Comparison of ENCODE assay signal across 11 cellular contexts in genomic region chr4:5888222-5888701, GRCh38. TPM values are rescaled to one million over a fixed set of nuclear protein-coding genes. Genes with fewer than 3 reads are reported as not detected.
DNase-seq lines count a peak whose midpoint lies in the region; ATAC-seq, FAIRE-seq and TF ChIP-seq lines count a peak whose summit lies in the region.
"Had no signal": no experiment of that assay in that cellular context is flagged by ENCODE, and none has a peak within 500 bp of the region (broad histone marks: within the 10 kb centered on the region; RNA-seq: fewer than 3 reads in every experiment).

No MANE protein-coding gene starts in this region.

- CTCF ChIA-PET in A549 (lab: Yijun Ruan, JAX) = no interaction called here

- TF ChIP-seq EP300 in A549 (IDR thresholded peaks at IDR 0.05) = no peak

- H3K4me1 ChIP-seq in A549 = peaks cover 6% of the 10 kb centered on the region; the same call in 2 of the 3 replicates

- no peaks in the 10 kb centered on the region for H3K9me3 Mint-ChIP-seq in chondrocyte (ENCODE audit: low read depth)
- H3K9me3 Mint-ChIP-seq in naive thymus-derived CD8-positive, alpha-beta T cell = peaks cover 0 to 7% (median under 1%) of the 10 kb centered on the region in 9 donors

- peaks cover 46% of the 10 kb centered on the region for H3K4me1 Mint-ChIP-seq in chondrocyte (ENCODE audit: low read depth)
- peaks cover 0 to 30% (median 12%) of the 10 kb centered on the region in 4 donors for H3K4me1 Mint-ChIP-seq in naive thymus-derived CD8-positive, alpha-beta T cell

- DNase-seq in A549 (ENCODE audit: low read depth in 1 of 2, low spot score in 1 of 2) (no peak), NCI-H1417 treated with DMSO at 0.1 percent for 48 hours (lab: John Stamatoyannopoulos, UW) (peak; percentile 22), chondrocyte (ENCODE audit: low spot score) (no peak), myocyte (ENCODE audit: low read depth) (peak; percentile 26), inferior parietal cortex (ENCODE audit: extremely low spot score) (no peak)
- DNase-seq in naive thymus-derived CD8-positive, alpha-beta T cell = no peak
- DNase-seq: CD4-positive, CD25-positive, alpha-beta regulatory T cell had no signal

- TF ChIP-seq CTCF in A549 (IDR thresholded peaks at IDR 0.05) (no peak), chondrocyte (IDR thresholded peaks at IDR 0.05) (no peak)

- H3K27ac Mint-ChIP-seq in chondrocyte (ENCODE audit: unreplicated experiment) = no peak overlapping the region
- no peak overlapping the region for H3K27ac Mint-ChIP-seq in naive thymus-derived CD8-positive, alpha-beta T cell
- H3K27ac Mint-ChIP-seq: CD4-positive, CD25-positive, alpha-beta regulatory T cell had no signal

- H3K9me3 ChIP-seq in A549 = no peaks in the 10 kb centered on the region

- no peak for FAIRE-seq in A549 (lab: Jason Lieb, UNC)

- peaks cover 17% of the 10 kb centered on the region for H3K27me3 Mint-ChIP-seq in chondrocyte (ENCODE audit: low read depth)
- peaks cover 30 to 76% (median 57%) of the 10 kb centered on the region in 5 donors for H3K27me3 Mint-ChIP-seq in naive thymus-derived CD8-positive, alpha-beta T cell

- peak overlapping the region; percentile 49 for H3K4me3 ChIP-seq in A549

- H3K4me2 ChIP-seq in A549 = peak overlapping the region; percentile 94

- peak overlapping the region; percentile 13 to 73; a peak in 4 of 6 replicates for H3K27ac ChIP-seq in A549
- H3K27ac ChIP-seq: epithelial cell of prostate had no signal

- peak overlapping the region; percentile 61 for H3K4me3 Mint-ChIP-seq in chondrocyte (ENCODE audit: unreplicated experiment)
- H3K4me3 Mint-ChIP-seq in naive thymus-derived CD8-positive, alpha-beta T cell = no peak overlapping the region

- no peak for TF ChIP-seq POLR2A in A549 (IDR thresholded peaks at IDR 0.05; ENCODE audit: low read length)

- H3K36me3 Mint-ChIP-seq in chondrocyte (ENCODE audit: low read depth) = no peaks in the 10 kb centered on the region
- peaks cover 0 to 7% (median 4%) of the 10 kb centered on the region in 3 donors for H3K36me3 Mint-ChIP-seq in naive thymus-derived CD8-positive, alpha-beta T cell
- H3K36me3 Mint-ChIP-seq: CD4-positive, CD25-positive, alpha-beta regulatory T cell had no signal

- no CpG with 5 or more reads among the region's 59 CpGs for WGBS in A549 (ENCODE audit: missing lambda C conversion rate)

- no peak for TF ChIP-seq RAD21 in A549 (conservative IDR thresholded peaks at IDR 0.05 in 1 of 2, IDR thresholded peaks at IDR 0.05 in 1 of 2)

- POLR2A ChIA-PET in A549 (lab: Yijun Ruan, JAX) = no interaction called here
- POLR2A ChIA-PET in naive thymus-derived CD8-positive, alpha-beta T cell (lab: Charles Lee) = no interaction called here

- ATAC-seq in A549 = peak in 1 of 2 experiments; percentile 16; a peak in 2 of 6 replicates
- no peak for ATAC-seq in GM18907 (IDR thresholded peaks at IDR 0.05; ENCODE audit: unreplicated experiment)
- no peak for ATAC-seq in GM18873 (IDR thresholded peaks at IDR 0.05; ENCODE audit: low FRiP score, unreplicated experiment)
- ATAC-seq in naive thymus-derived CD8-positive, alpha-beta T cell = no peak

TF ChIP-seq in A549, 52 proteins besides CTCF, POLR2A, EP300 and RAD21:
- no peak for TF ChIP-seq SREBF2 (IDR thresholded peaks at IDR 0.05)
- no peak for TF ChIP-seq JUNB (IDR thresholded peaks at IDR 0.05)
- no peak for TF ChIP-seq BHLHE40 (IDR thresholded peaks at IDR 0.05; ENCODE audit: low read depth, low read length)
- TF ChIP-seq POLR2AphosphoS2 (conservative IDR thresholded peaks at IDR 0.05; ENCODE audit: low read length) = no peak
- TF ChIP-seq FOSL2 (IDR thresholded peaks at IDR 0.05) = no peak
- no peak for TF ChIP-seq FOSL2 (CRISPR knock-in tag; IDR thresholded peaks at IDR 0.05)
- TF ChIP-seq E2F6 (IDR thresholded peaks at IDR 0.05; ENCODE audit: borderline replicate concordance, low read depth) = no peak
- no peak for TF ChIP-seq MAZ (IDR thresholded peaks at IDR 0.05; ENCODE audit: borderline replicate concordance, low read depth, low read length)
- no peak for TF ChIP-seq PBX3 (IDR thresholded peaks at IDR 0.05)
- TF ChIP-seq RARB (CRISPR knock-in tag; IDR thresholded peaks at IDR 0.05) = no peak
- TF ChIP-seq HDAC2 (IDR thresholded peaks at IDR 0.05) = no peak
- no peak for TF ChIP-seq MYC (IDR thresholded peaks at IDR 0.05; ENCODE audit: borderline replicate concordance, low read length)
- no peak for TF ChIP-seq JUN (IDR thresholded peaks at IDR 0.05)

RNA-seq across cellular contexts. Expression of gene CRMP1, which starts 4.6 kb away (rescaled TPM):
- polyA plus RNA-seq in A549 (2011; rRNA removed) (0.74 and 1.1 TPM in 2 replicates), A549 (2017; fragmentation: RNase III; extraction: RNeasy Plus Mini Kit Qiagen cat#74134 plus additional on column Dnase treatment) (0.67 to 0.80 TPM (median 0.71 TPM) in 3 replicates)
- 0.59 and 0.74 TPM in 2 replicates for polyA plus RNA-seq in A549 (2012; cell fraction: cytosol; rRNA removed)
- polyA plus RNA-seq in A549 (2012; cell fraction: nucleus; rRNA removed) = 0.53 and 1.0 TPM in 2 replicates
- polyA minus RNA-seq in A549 (2011; rRNA and poly(A)+ RNA removed) = 0.99 and 1.2 TPM in 2 replicates
- total RNA-seq in chondrocyte (36.6 to 59.5 TPM (median 57.7 TPM) in 3 replicates), myocyte (23.2 and 23.6 TPM in 2 replicates)
- polyA plus RNA-seq in myocyte (2012) = 57.6 TPM
- total RNA-seq in naive thymus-derived CD8-positive, alpha-beta T cell = not detected
- polyA plus RNA-seq in naive thymus-derived CD8-positive, alpha-beta T cell = not detected
- total RNA-seq: CD4-positive, CD25-positive, alpha-beta regulatory T cell; M059J had no signal
- polyA plus RNA-seq: CD4-positive, CD25-positive, alpha-beta regulatory T cell had no signal

Comparison
In these comparisons a context has a peak if more than half of its experiments do, and no peak if none do; other contexts are left out.
1. DNase-seq: peak in NCI-H1417 treated with DMSO at 0.1 percent for 48 hours (single experiment) and myocyte (single experiment); none in A549 (0 of 2), chondrocyte (single experiment), naive thymus-derived CD8-positive, alpha-beta T cell (0 of 10) and inferior parietal cortex (single experiment).
2. RNA of gene CRMP1, which starts 4.6 kb away (total RNA-seq): 36.6 to 59.5 TPM in chondrocyte and 23.2 to 23.6 TPM in myocyte; not detected in naive thymus-derived CD8-positive, alpha-beta T cell; every median in the first group is over 10 times any median in the second.